In genomic region chr1:153768316-153769126, GRCh38 we compare ENCODE assay signal across 1 cellular context.
TF ChIP-seq lines count a peak whose summit lies in the region.

No MANE protein-coding gene starts in this region.

TF ChIP-seq in HepG2, 621 proteins besides CTCF, POLR2A, EP300 and RAD21 (continued from another document and continues in another):
- TF ChIP-seq DMTF1 (CRISPR knock-in tag; IDR thresholded peaks at IDR 0.05) = no peak
- TF ChIP-seq ZEB1 (IDR thresholded peaks at IDR 0.05; ENCODE audit: insufficient replicate concordance, low read depth) = peak; percentile 82
- TF ChIP-seq KLF9 (CRISPR knock-in tag; IDR thresholded peaks at IDR 0.05; ENCODE audit: low read depth) = no peak
- peak; percentile 78 for TF ChIP-seq PATZ1 (CRISPR knock-in tag; IDR thresholded peaks at IDR 0.05)
- TF ChIP-seq FOXK1 (CRISPR knock-in tag; IDR thresholded peaks at IDR 0.05; ENCODE audit: borderline replicate concordance, low read depth) = peak; percentile 17; the same call in 1 of the 2 replicates
- TF ChIP-seq ELK4 (CRISPR knock-in tag; IDR thresholded peaks at IDR 0.05; ENCODE audit: borderline replicate concordance) = no peak
- TF ChIP-seq ZUFSP (CRISPR knock-in tag; IDR thresholded peaks at IDR 0.05; ENCODE audit: borderline replicate concordance) = no peak
- no peak for TF ChIP-seq TFE3 (CRISPR knock-in tag; IDR thresholded peaks at IDR 0.05)
- TF ChIP-seq TERF1 (CRISPR knock-in tag; IDR thresholded peaks at IDR 0.05) = no peak
- TF ChIP-seq ZNF839 (CRISPR knock-in tag; IDR thresholded peaks at IDR 0.05; ENCODE audit: borderline replicate concordance) = no peak
- TF ChIP-seq ZNF501 (CRISPR knock-in tag; IDR thresholded peaks at IDR 0.05) = no peak
- no peak for TF ChIP-seq ZNF235 (CRISPR knock-in tag; IDR thresholded peaks at IDR 0.05; ENCODE audit: borderline replicate concordance)
- TF ChIP-seq LCORL (IDR thresholded peaks at IDR 0.05) = no peak
- peak; percentile 85; the same call in 1 of the 2 replicates for TF ChIP-seq LCORL (CRISPR knock-in tag; IDR thresholded peaks at IDR 0.05)
- TF ChIP-seq HOXA5 (CRISPR knock-in tag; IDR thresholded peaks at IDR 0.05) = 0 out of 2 replicates have a peak, but pooled peaks have one; percentile 37
- TF ChIP-seq MLLT10 (CRISPR knock-in tag; IDR thresholded peaks at IDR 0.05) = no peak
- no peak; the same call in 1 of the 2 replicates for TF ChIP-seq ZNF792 (CRISPR knock-in tag; IDR thresholded peaks at IDR 0.05)
- TF ChIP-seq FOXA3 (CRISPR knock-in tag; IDR thresholded peaks at IDR 0.05) = peak; percentile 42
- peak; percentile 51; the same call in 1 of the 2 replicates for TF ChIP-seq SP5 (CRISPR knock-in tag; IDR thresholded peaks at IDR 0.05; ENCODE audit: borderline replicate concordance, low read depth)
- peak; percentile 50 for TF ChIP-seq ELF3 (CRISPR knock-in tag; IDR thresholded peaks at IDR 0.05)
- peak; percentile 68 for TF ChIP-seq GATAD2A (CRISPR knock-in tag; IDR thresholded peaks at IDR 0.05)
- TF ChIP-seq TEF (CRISPR knock-in tag; IDR thresholded peaks at IDR 0.05) = no peak
- TF ChIP-seq ZSCAN25 (CRISPR knock-in tag; IDR thresholded peaks at IDR 0.05) = peak; percentile 78; the same call in 1 of the 2 replicates
- TF ChIP-seq NR2F1 (CRISPR knock-in tag; IDR thresholded peaks at IDR 0.05) = peak; percentile 46 to 61; a peak in 2 of 4 replicates
- TF ChIP-seq HDAC2 (CRISPR knock-in tag; IDR thresholded peaks at IDR 0.05) = no peak
- no peak for TF ChIP-seq ZFYVE20 (CRISPR knock-in tag; IDR thresholded peaks at IDR 0.05; ENCODE audit: borderline replicate concordance, low read depth)
- peak; percentile 63; the same call in 1 of the 2 replicates for TF ChIP-seq TFAP4 (IDR thresholded peaks at IDR 0.05; ENCODE audit: borderline replicate concordance, low read depth)
- peak; percentile 91 for TF ChIP-seq HNF4G (IDR thresholded peaks at IDR 0.05; ENCODE audit: borderline replicate concordance, low read depth, low read length)
- TF ChIP-seq HNF4G (CRISPR knock-in tag; IDR thresholded peaks at IDR 0.05; ENCODE audit: borderline replicate concordance, low read depth) = no peak
- 0 out of 2 replicates have a peak, but pooled peaks have one; percentile 30 for TF ChIP-seq HMG20B (CRISPR knock-in tag; conservative IDR thresholded peaks at IDR 0.05)
- TF ChIP-seq RCOR2 (CRISPR knock-in tag; IDR thresholded peaks at IDR 0.05) = 0 out of 2 replicates have a peak, but pooled peaks have one; percentile 21
- TF ChIP-seq STAT6 (CRISPR knock-in tag; IDR thresholded peaks at IDR 0.05; ENCODE audit: borderline replicate concordance) = no peak
- TF ChIP-seq PRDM15 (CRISPR knock-in tag; IDR thresholded peaks at IDR 0.05) = no peak
- peak; percentile 38; the same call in 1 of the 2 replicates for TF ChIP-seq ZNF605 (CRISPR knock-in tag; IDR thresholded peaks at IDR 0.05)
- TF ChIP-seq MLXIP (CRISPR knock-in tag; IDR thresholded peaks at IDR 0.05; ENCODE audit: borderline replicate concordance) = no peak
